Comparison of ENCODE assay signal across 18 cellular contexts in genomic region chr4:173526724-173527102, GRCh38. TPM values are rescaled to one million over a fixed set of nuclear protein-coding genes. Genes with fewer than 3 reads are reported as not detected.
DNase-seq lines count a peak whose midpoint lies in the region; ATAC-seq, FAIRE-seq and TF ChIP-seq lines count a peak whose summit lies in the region.
"Had no signal": no experiment of that assay in that cellular context is flagged by ENCODE, and none has a peak within 500 bp of the region (broad histone marks: within the 10 kb centered on the region; RNA-seq: fewer than 3 reads in every experiment).

No MANE protein-coding gene starts in this region.

- H3K9ac ChIP-seq in H1 (replicated peaks in 1 of 4; ENCODE audit: extremely low read depth in 1 of 4, low read depth in 3 of 4, low read length in 3 of 4) = no peak overlapping the region

- H3K4me2 ChIP-seq in H1 (ENCODE audit: insufficient read depth in 1 of 2, low read depth in 2 of 2, low read length in 2 of 2) = peak overlapping the region; percentile 51 to 73; a peak in 3 of 4 replicates

- peaks cover 70 to 75% of the 10 kb centered on the region in 2 donors for H3K27me3 Mint-ChIP-seq in CD4-positive, alpha-beta memory T cell
- H3K27me3 Mint-ChIP-seq in naive B cell = peaks cover 57 to 91% (median 86%) of the 10 kb centered on the region in 3 donors
- peaks cover 78% of the 10 kb centered on the region for H3K27me3 Mint-ChIP-seq in CD8-positive, alpha-beta T cell (ENCODE audit: low read depth)

- DNase-seq in A673 (ENCODE audit: low spot score) = no peak
- DNase-seq in CD4-positive, alpha-beta memory T cell = no peak
- DNase-seq in H1 (ENCODE audit: low read depth in 1 of 2, low spot score in 2 of 2) = no peak
- DNase-seq in naive B cell = no peak
- DNase-seq in NCI-H1694 (lab: John Stamatoyannopoulos, UW) = no peak
- DNase-seq in NCI-H82 treated with DMSO at 0.1 percent for 48 hours (lab: John Stamatoyannopoulos, UW; ENCODE audit: unreplicated experiment) = no peak
- DNase-seq in CD8-positive, alpha-beta T cell = no peak
- DNase-seq: activated T-cell treated with anti-CD3 and anti-CD28 coated beads for 4 hours; CD4-positive, CD25-positive, alpha-beta regulatory T cell; hypothalamus; Kasumi-1; NCI-H187; SHP77; stimulated activated CD4-positive, alpha-beta T cell treated with anti-CD3 and anti-CD28 coated beads, Interleukin-4, amount 100 ng/mL, for 24 hours; stimulated activated naive CD4-positive, alpha-beta T cell treated with Interleukin-2 at 50 U/mL for 16 hours had no signal

- no peak overlapping the region for H4K5ac ChIP-seq in H1 (ENCODE audit: insufficient read length, low read depth, low read length)

- ATAC-seq in naive B cell (ENCODE audit: low read depth in 2 of 2) (no peak), HG03135 (IDR thresholded peaks at IDR 0.05; ENCODE audit: unreplicated experiment) (no peak)
- ATAC-seq in CD8-positive, alpha-beta T cell = no peak

- TF ChIP-seq RAD21 in H1 (IDR thresholded peaks at IDR 0.05 in 1 of 2, conservative IDR thresholded peaks at IDR 0.05 in 1 of 2; ENCODE audit: low read depth in 2 of 2, low read length in 2 of 2) = no peak

- no peak overlapping the region for H3K4ac ChIP-seq in H1 (replicated peaks; ENCODE audit: insufficient read length, low read depth, low read length)

- no peak overlapping the region for H2BK15ac ChIP-seq in H1 (ENCODE audit: low read length)

- H3K36me3 Mint-ChIP-seq in CD4-positive, alpha-beta memory T cell = peaks cover 0 to 5% of the 10 kb centered on the region in 2 donors
- peaks cover 11 to 32% of the 10 kb centered on the region in 2 donors for H3K36me3 Mint-ChIP-seq in naive B cell
- no peaks in the 10 kb centered on the region for H3K36me3 Mint-ChIP-seq in CD8-positive, alpha-beta T cell
- H3K36me3 Mint-ChIP-seq: CD4-positive, CD25-positive, alpha-beta regulatory T cell had no signal

- H3K4me3 Mint-ChIP-seq in CD4-positive, alpha-beta memory T cell = peak overlapping the region in 4 of 8 donors; percentile 30 to 64 (median 46)
- H3K4me3 Mint-ChIP-seq in naive B cell = peak overlapping the region in 3 of 8 donors; percentile 35 to 58 (median 46)
- H3K4me3 Mint-ChIP-seq in CD8-positive, alpha-beta T cell = no peak overlapping the region
- H3K4me3 Mint-ChIP-seq: memory B cell had no signal

- H3K14ac ChIP-seq in H1 (ENCODE audit: insufficient read length) = no peak overlapping the region

- H3K23ac ChIP-seq in H1 (ENCODE audit: insufficient read length) = no peak overlapping the region

- no peak for TF ChIP-seq EP300 in H1 (IDR thresholded peaks at IDR 0.05; ENCODE audit: borderline replicate concordance in 1 of 2, low read depth in 2 of 2, low read length in 2 of 2)

- 4% methylated on average over 13 of the region's 13 CpGs; no CpG with 5 or more reads in 1 of the 2 experiments for WGBS in H1 (ENCODE audit: extremely low coverage in 1 of 2, insufficient coverage in 1 of 2, insufficient read length in 1 of 2, insufficient replicate concordance in 2 of 2, low coverage in 1 of 2, low lambda C conversion rate in 2 of 2, missing lambda C conversion rate in 1 of 2), 2 experiments

- no peak overlapping the region for H2BK12ac ChIP-seq in H1 (ENCODE audit: low read depth, low read length)

- H3K56ac ChIP-seq in H1 (replicated peaks; ENCODE audit: insufficient read length, low read depth, low read length) = no peak overlapping the region

- H3K79me1 ChIP-seq in H1 (ENCODE audit: low read depth, low read length) = no peaks in the 10 kb centered on the region

- TF ChIP-seq CTCF in A673 (conservative IDR thresholded peaks at IDR 0.05; ENCODE audit: low read depth, low read length) (no peak), H1 (IDR thresholded peaks at IDR 0.05; ENCODE audit: control extremely low read depth in 1 of 3, insufficient read depth in 1 of 3, low read depth in 1 of 3, low read length in 3 of 3) (no peak)
- TF ChIP-seq CTCF in CD8-positive, alpha-beta T cell (IDR thresholded peaks at IDR 0.05) = no peak

- intact Hi-C loops in A673 (cut with micrococcal nuclease; ENCODE audit: unreplicated experiment) = no loop called here
- intact Hi-C loops in CD4-positive, alpha-beta memory T cell (cut with micrococcal nuclease) = no loop called here
- intact Hi-C loops in CD8-positive, alpha-beta T cell (cut with DNase I, micrococcal nuclease) = no loop called here

- H4K8ac ChIP-seq in H1 (ENCODE audit: extremely low read depth, insufficient read depth, low read length) = no peak overlapping the region

- POLR2A ChIA-PET in A673 (lab: Charles Lee; ENCODE audit: low non-redundant PET) (no interaction called here), H1 (lab: Charles Lee; ENCODE audit: partially characterized antibody) (interaction anchor here (0.5 to 1.2 kb wide), 2 partner anchors 9 to 18 kb away, joined by 3 read pairs; no protein-coding TSS in a partner anchor)
- POLR2A ChIA-PET in CD4-positive, alpha-beta memory T cell (lab: Charles Lee; ENCODE audit: partially characterized antibody) = no interaction called here
- POLR2A ChIA-PET in CD8-positive, alpha-beta T cell (lab: Charles Lee) = no interaction called here

- H2BK5ac ChIP-seq in H1 (ENCODE audit: low read depth, low read length) = no peak overlapping the region

- H4K20me1 ChIP-seq in H1 (replicated peaks in 1 of 2; ENCODE audit: control insufficient read depth in 1 of 2, insufficient read depth in 2 of 2, low read length in 2 of 2) = peaks cover 12 to 37% of the 10 kb centered on the region in 2 experiments

- no peak overlapping the region for H4K91ac ChIP-seq in H1 (replicated peaks; ENCODE audit: insufficient read length, low read length)

- H3K9me3 ChIP-seq in A673 (ENCODE audit: low read depth, low read length, poor library complexity, severe bottlenecking) = no peaks in the 10 kb centered on the region
- no peaks in the 10 kb centered on the region for H3K9me3 ChIP-seq in CD4-positive, alpha-beta memory T cell (ENCODE audit: control insufficient read depth in 1 of 2, low read length in 2 of 2)
- no peaks in the 10 kb centered on the region for H3K9me3 ChIP-seq in H1 (ENCODE audit: insufficient read depth in 2 of 2, low read depth in 1 of 2, low read length in 1 of 2)
- peaks cover 4% of the 10 kb centered on the region for H3K9me3 ChIP-seq in CD8-positive, alpha-beta T cell (ENCODE audit: low read length)

- BruUV-seq in A673 (replicated peaks; lab: Mats Ljungman, UMichigan) = no TSS peak

- TF ChIP-seq POLR2A in H1 (IDR thresholded peaks at IDR 0.05; ENCODE audit: control extremely low read depth in 1 of 2, low read depth in 2 of 2, low read length in 2 of 2) = no peak

- peak overlapping the region in 4 of 7 donors; percentile 42 to 80 (median 66) for H3K27ac Mint-ChIP-seq in CD4-positive, alpha-beta memory T cell
- H3K27ac Mint-ChIP-seq in naive B cell = peak overlapping the region in 4 of 6 donors; percentile 75 to 97 (median 81)
- H3K27ac Mint-ChIP-seq in CD8-positive, alpha-beta T cell = no peak overlapping the region

- CTCF ChIA-PET in A673 (lab: Charles Lee) (no interaction called here), H1 (lab: Charles Lee; ENCODE audit: partially characterized antibody) (interaction anchor here (1.1 to 1.9 kb wide), 9 partner anchors 9 to 33 kb away, joined by 3 to 15 read pairs (median 5); no protein-coding TSS in a partner anchor)
- CTCF ChIA-PET in CD4-positive, alpha-beta memory T cell (lab: Charles Lee; ENCODE audit: partially characterized antibody) = interaction anchor here (1.3 kb wide), 1 partner anchor 32 kb away, joined by 3 read pairs; no protein-coding TSS in a partner anchor
- CTCF ChIA-PET in CD8-positive, alpha-beta T cell (lab: Charles Lee) = no interaction called here

- H2BK20ac ChIP-seq in H1 (ENCODE audit: low read length) = no peak overlapping the region

- H3K23me2 ChIP-seq in H1 (ENCODE audit: low read depth, low read length) = peaks cover 3% of the 10 kb centered on the region; the same call in 1 of the 2 replicates

- H3K4me1 Mint-ChIP-seq in CD4-positive, alpha-beta memory T cell = peaks cover 16 to 55% (median 33%) of the 10 kb centered on the region in 4 donors
- peaks cover 14 to 33% (median 24%) of the 10 kb centered on the region in 3 donors for H3K4me1 Mint-ChIP-seq in naive B cell
- H3K4me1 Mint-ChIP-seq in CD8-positive, alpha-beta T cell (ENCODE audit: low read depth) = peaks cover 37% of the 10 kb centered on the region

- H3K4me3 ChIP-seq in A673 (ENCODE audit: low read depth, low read length, poor library complexity, severe bottlenecking) = peak overlapping the region; percentile 92
- H3K4me3 ChIP-seq in CD4-positive, alpha-beta memory T cell (ENCODE audit: low read length in 2 of 2) = no peak overlapping the region
- peak overlapping the region in 1 of 4 experiments; percentile 50; a peak in 1 of 8 replicates for H3K4me3 ChIP-seq in H1 (ENCODE audit: extremely low read depth in 1 of 4, insufficient read depth in 2 of 4, low read depth in 3 of 4, low read length in 4 of 4)
- no peak overlapping the region for H3K4me3 ChIP-seq in CD8-positive, alpha-beta T cell (ENCODE audit: low read depth, low read length)

- no peak for FAIRE-seq in H1 (lab: Jason Lieb, UNC)
- FAIRE-seq: G401.6 had no signal

- H3K27ac ChIP-seq in A673 (ENCODE audit: low read depth, low read length, poor library complexity, severe bottlenecking) (no peak overlapping the region), H1 (ENCODE audit: low read depth, low read length) (no peak overlapping the region)
- H3K27ac ChIP-seq in CD4-positive, alpha-beta memory T cell (ENCODE audit: low read depth, low read length) = no peak overlapping the region
- no peak overlapping the region for H3K27ac ChIP-seq in CD8-positive, alpha-beta T cell (ENCODE audit: low read depth, low read length)

- no peak overlapping the region for H2AK5ac ChIP-seq in H1 (ENCODE audit: low read depth, low read length)

- peaks cover 0 to 70% (median 29%) of the 10 kb centered on the region in 8 donors for H3K9me3 Mint-ChIP-seq in CD4-positive, alpha-beta memory T cell
- peaks cover 4 to 59% (median 31%) of the 10 kb centered on the region in 7 donors for H3K9me3 Mint-ChIP-seq in naive B cell
- H3K9me3 Mint-ChIP-seq in CD8-positive, alpha-beta T cell = peaks cover 3% of the 10 kb centered on the region

- no peak overlapping the region for H2BK120ac ChIP-seq in H1 (replicated peaks; ENCODE audit: low read depth, low read length)

- peaks cover 18% of the 10 kb centered on the region for H3K4me1 ChIP-seq in A673 (ENCODE audit: insufficient read depth, low read length, poor library complexity, severe bottlenecking)
- H3K4me1 ChIP-seq in CD4-positive, alpha-beta memory T cell (ENCODE audit: insufficient read depth, low read length) = peaks cover 27% of the 10 kb centered on the region
- peaks cover 4 to 55% (median 29%) of the 10 kb centered on the region in 4 experiments for H3K4me1 ChIP-seq in H1 (replicated peaks in 1 of 4; ENCODE audit: control insufficient read depth in 3 of 4, insufficient read depth in 4 of 4, low read length in 3 of 4)
- peaks cover 22% of the 10 kb centered on the region for H3K4me1 ChIP-seq in CD8-positive, alpha-beta T cell (ENCODE audit: insufficient read depth, low read length)

- no peak overlapping the region for H2AFZ ChIP-seq in H1 (ENCODE audit: low read length)

- H3K36me3 ChIP-seq in A673 (ENCODE audit: insufficient read depth, low read length, poor library complexity, severe bottlenecking) (peaks cover 27% of the 10 kb centered on the region), H1 (ENCODE audit: control insufficient read depth in 2 of 4, insufficient read depth in 4 of 4, low read length in 3 of 4) (no peaks in the 10 kb centered on the region; a peak in 1 of 8 replicates)
- no peaks in the 10 kb centered on the region for H3K36me3 ChIP-seq in CD4-positive, alpha-beta memory T cell (ENCODE audit: insufficient read depth, low read length)
- H3K36me3 ChIP-seq in CD8-positive, alpha-beta T cell (ENCODE audit: insufficient read depth, low read length) = no peaks in the 10 kb centered on the region

- H3K79me2 ChIP-seq in H1 (ENCODE audit: control insufficient read depth in 1 of 2, insufficient read depth in 2 of 2, low read length in 2 of 2) = no peaks in the 10 kb centered on the region

- H3K27me3 ChIP-seq in A673 (replicated peaks; ENCODE audit: insufficient read depth, low read depth, low read length, poor library complexity) (no peaks in the 10 kb centered on the region), H1 (replicated peaks in 1 of 4; ENCODE audit: control insufficient read depth in 3 of 4, extremely low read depth in 1 of 4, insufficient read depth in 3 of 4, low read length in 3 of 4) (peaks cover 97 to 99% (median 98%) of the 10 kb centered on the region in 4 experiments)
- peaks cover 90% of the 10 kb centered on the region for H3K27me3 ChIP-seq in CD4-positive, alpha-beta memory T cell (ENCODE audit: insufficient read depth, low read length)
- H3K27me3 ChIP-seq in CD8-positive, alpha-beta T cell (ENCODE audit: insufficient read depth, low read length) = peaks cover 73% of the 10 kb centered on the region

- H3K18ac ChIP-seq in H1 (ENCODE audit: extremely low read depth, low read length) = no peak overlapping the region

RNA-seq across cellular contexts. Expression of gene HAND2, which starts 3.3 kb away (rescaled TPM):
- total RNA-seq in A673 (2021) = 22.7 and 24.0 TPM in 2 replicates
- not detected for total RNA-seq in CD4-positive, alpha-beta memory T cell
- not detected for polyA plus RNA-seq in CD4-positive, alpha-beta memory T cell
- not detected in 2 replicates for total RNA-seq in H1 (2021; fragmentation: NEBNext Ultra II Directional; extraction: Animal tissue kit (Norgen Biotek cat#: 25700))
- polyA plus RNA-seq in H1 (2011; rRNA removed) = 0.05 TPM in 1 of 2 replicates, not detected in the other
- polyA plus RNA-seq in H1 (2011; cell fraction: cytosol; rRNA removed) = 0.04 TPM
- not detected for polyA plus RNA-seq in H1 (2011; cell fraction: nucleus; rRNA removed)
- 0.05 to 0.37 TPM in 2 of 4 replicates, not detected in the others for polyA plus RNA-seq in H1 (2012, experiment 1 of 2)
- polyA plus RNA-seq in H1 (2012, experiment 2 of 2) = 0.47 TPM
- polyA plus RNA-seq in H1 (2013, experiment 1 of 2) = 0.04 TPM
- not detected for polyA plus RNA-seq in H1 (2013, experiment 2 of 2)
- not detected in 2 replicates for polyA minus RNA-seq in H1 (2011; rRNA and poly(A)+ RNA removed)
- not detected for polyA minus RNA-seq in H1 (2011; cell fraction: cytosol; rRNA and poly(A)+ RNA removed)
- not detected for polyA minus RNA-seq in H1 (2011; cell fraction: nucleus; rRNA and poly(A)+ RNA removed)
- polyA plus RNA-seq in naive B cell (ENCODE audit: low read depth in 6 of 6) = not detected
- total RNA-seq in CD8-positive, alpha-beta T cell = not detected
- total RNA-seq: CD4-positive, CD25-positive, alpha-beta regulatory T cell had no signal
- polyA plus RNA-seq: CD4-positive, CD25-positive, alpha-beta regulatory T cell had no signal

Comparison
In these comparisons a context has a peak if more than half of its experiments do, and no peak if none do; other contexts are left out.
1. RNA of gene HAND2, which starts 3.3 kb away (total RNA-seq): 22.7 to 24.0 TPM in A673; not detected in CD4-positive, alpha-beta memory T cell, not detected in H1 and not detected in CD8-positive, alpha-beta T cell; every median in the first group is over 10 times any median in the second.
2. CTCF ChIA-PET loops: an anchor here in CD4-positive, alpha-beta memory T cell (1.3 kb wide) and H1 (1.1 to 1.9 kb wide); none called in A673 and CD8-positive, alpha-beta T cell.